Comparison of ENCODE assay signal across 8 cellular contexts in the genomic region with DNA sequence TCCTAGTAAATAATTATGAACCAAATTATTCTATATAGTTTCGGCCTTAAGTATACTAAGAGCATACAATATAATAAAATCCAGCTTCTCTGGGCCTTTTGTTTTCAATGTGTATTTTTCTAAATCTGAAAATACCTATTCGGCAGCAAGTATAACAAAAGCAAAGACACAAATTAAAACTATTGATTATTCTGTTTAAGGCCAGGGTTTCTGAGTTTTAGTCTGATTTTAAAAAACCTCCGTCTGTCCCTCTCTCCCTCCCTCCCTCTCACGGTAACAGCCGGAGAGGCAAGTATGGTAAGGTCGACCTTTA. TPM values are rescaled to one million over a fixed set of nuclear protein-coding genes. Genes with fewer than 3 reads are reported as not detected.
DNase-seq lines count a peak whose midpoint lies in the region; ATAC-seq, FAIRE-seq and TF ChIP-seq lines count a peak whose summit lies in the region.

No MANE protein-coding gene starts in this region.

- peak; percentile 16 for DNase-seq in activated naive CD4-positive, alpha-beta T cell treated with Interleukin-2 at 50 U/mL for 16 hours
- no peak for DNase-seq in activated naive CD4-positive, alpha-beta T cell (lab: John Stamatoyannopoulos, UW)
- DNase-seq in astrocyte of the cerebellum (ENCODE audit: low read depth): no peak
- no peak for DNase-seq in lower lobe of right lung
- no peak for DNase-seq in type B pancreatic cell (ENCODE audit: extremely low spot score, unreplicated experiment)
- DNase-seq in SKM-1 treated with dmso at 0.1 percent for 144 hours (lab: John Stamatoyannopoulos, UW; ENCODE audit: unreplicated experiment): no peak
- no peak for DNase-seq in GM12891 (ENCODE audit: insufficient read length, low spot score)
- DNase-seq in NK-92 (lab: John Stamatoyannopoulos, UW; ENCODE audit: unreplicated experiment): no peak

- peak overlapping the region; percentile 99 for H3K27ac ChIP-seq in lower lobe of right lung

- no peak for FAIRE-seq in GM12891 (lab: Jason Lieb, UNC)

- TF ChIP-seq POLR2A in GM12891 (IDR thresholded peaks at IDR 0.05; ENCODE audit: low read depth, low read length): no peak

- in situ Hi-C loops in astrocyte of the cerebellum (cut with HindIII; ENCODE audit: low sequenced_read_pairs): loop anchor here (5.0 kb wide), 1 partner anchor 83 kb away; no protein-coding TSS in a partner anchor

- peaks cover 45% of the 10 kb centered on the region for H3K4me1 ChIP-seq in lower lobe of right lung

- peaks cover 31% of the 10 kb centered on the region for H3K36me3 ChIP-seq in lower lobe of right lung

- peaks cover 41% of the 10 kb centered on the region for H3K4me1 Mint-ChIP-seq in type B pancreatic cell (ENCODE audit: unreplicated experiment)

- no peak for TF ChIP-seq CTCF in astrocyte of the cerebellum (IDR thresholded peaks at IDR 0.05; ENCODE audit: low read depth, low read length, missing control alignments)
- TF ChIP-seq CTCF in lower lobe of right lung (IDR thresholded peaks at IDR 0.05): no peak
- TF ChIP-seq CTCF in type B pancreatic cell (conservative IDR thresholded peaks at IDR 0.05): no peak

- H3K27ac Mint-ChIP-seq in type B pancreatic cell: peak overlapping the region; percentile 99

- H3K4me3 ChIP-seq in astrocyte of the cerebellum (ENCODE audit: low read depth, low read length) (peak overlapping the region; percentile 72), lower lobe of right lung (peak overlapping the region; percentile 91)

- H3K9me3 ChIP-seq in lower lobe of right lung: no peaks in the 10 kb centered on the region

- no peaks in the 10 kb centered on the region for H3K9me3 Mint-ChIP-seq in type B pancreatic cell

- H3K27me3 Mint-ChIP-seq in type B pancreatic cell: peaks cover 3% of the 10 kb centered on the region

- peak overlapping the region; percentile 99 for H3K4me3 Mint-ChIP-seq in type B pancreatic cell

- ATAC-seq in lower lobe of right lung: no peak

- no peaks in the 10 kb centered on the region for H3K27me3 ChIP-seq in lower lobe of right lung (ENCODE audit: low read depth)

- H3K36me3 Mint-ChIP-seq in type B pancreatic cell: peaks cover 20% of the 10 kb centered on the region

- intact Hi-C loops in lower lobe of right lung (cut with DNase I): no loop called here

TF ChIP-seq in GM12891, 5 proteins besides CTCF, POLR2A, EP300 and RAD21:
- TF ChIP-seq SPI1 (IDR thresholded peaks at IDR 0.05; ENCODE audit: low read depth, low read length): no peak
- TF ChIP-seq POU2F2 (IDR thresholded peaks at IDR 0.05; ENCODE audit: low read depth, low read length): no peak
- TF ChIP-seq PAX5 (IDR thresholded peaks at IDR 0.05; ENCODE audit: insufficient read depth, low read length, severe bottlenecking): no peak
- TF ChIP-seq TAF1 (IDR thresholded peaks at IDR 0.05; ENCODE audit: low read depth, low read length): no peak
- TF ChIP-seq POLR2AphosphoS5 (IDR thresholded peaks at IDR 0.05; ENCODE audit: low read depth, low read length): no peak

RNA-seq across cellular contexts. Expression of a gene that starts 1.5 kb away (rescaled TPM):
- 72.9 TPM for total RNA-seq in lower lobe of right lung
- 54.9 and 113 TPM in 2 replicates for total RNA-seq in type B pancreatic cell (ENCODE audit: low replicate concordance)
- polyA plus RNA-seq in GM12891 (2012; ENCODE audit: low read depth, missing spikeins): 9.6 TPM

RNA-seq across cellular contexts. Expression of a gene that starts 29.3 kb away (rescaled TPM):
- total RNA-seq in lower lobe of right lung: 0.35 TPM
- 1.7 TPM in 1 of 2 replicates, not detected in the other for total RNA-seq in type B pancreatic cell (ENCODE audit: low replicate concordance)
- 0.14 TPM for polyA plus RNA-seq in GM12891 (2012; ENCODE audit: low read depth, missing spikeins)
